8 cellular contexts compared by ENCODE assay signal in the genomic region with DNA sequence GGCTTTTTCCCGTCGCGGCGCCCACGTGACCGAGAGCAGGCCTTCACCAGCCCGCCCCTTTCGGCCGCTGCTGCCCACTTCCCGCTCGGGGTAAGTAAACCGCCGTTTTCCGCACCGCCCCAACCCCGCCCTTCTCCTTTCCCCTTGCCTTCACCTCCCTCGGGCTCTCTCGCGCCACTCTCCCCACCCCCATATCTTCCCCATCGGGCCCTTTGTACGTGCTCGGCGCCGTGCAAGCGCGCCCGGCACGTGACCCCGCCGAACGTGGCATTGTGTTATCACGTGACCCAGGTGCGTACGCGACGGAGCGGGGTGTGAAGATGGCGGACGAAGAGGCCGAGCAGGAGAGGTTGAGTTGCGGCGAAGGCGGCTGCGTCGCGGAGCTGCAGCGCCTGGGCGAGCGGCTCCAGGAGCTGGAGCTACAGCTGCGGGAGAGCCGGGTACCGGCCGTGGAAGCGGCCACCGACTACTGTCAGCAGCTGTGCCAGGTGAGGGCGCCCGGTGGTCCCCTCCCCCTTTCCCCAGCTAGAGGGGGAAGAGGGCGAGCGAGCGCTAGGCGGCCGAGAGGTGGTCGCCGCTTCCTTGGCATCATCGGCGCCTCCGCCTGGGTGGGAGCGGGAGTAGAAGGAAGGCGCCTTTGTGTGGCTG. TPM values are rescaled to one million over a fixed set of nuclear protein-coding genes. Genes with fewer than 3 reads are reported as not detected.
DNase-seq lines count a peak whose midpoint lies in the region; ATAC-seq, FAIRE-seq and TF ChIP-seq lines count a peak whose summit lies in the region.

A gene (plus strand): TSS at position 294 of the 648 bp plus-strand sequence. CDS start 27 bp downstream, at position 321.

- H3K36me3 Mint-ChIP-seq in Calu3 (ENCODE audit: insufficient read depth, unreplicated experiment): peaks cover 44% of the 10 kb centered on the region

- peak; percentile 93 for FAIRE-seq in endothelial cell of umbilical vein (lab: Jason Lieb, UNC)

- H3K27me3 ChIP-seq in HUES64 (ENCODE audit: insufficient read depth, low read length): peaks cover 16% of the 10 kb centered on the region
- no peaks in the 10 kb centered on the region for H3K27me3 ChIP-seq in OCI-LY1 (ENCODE audit: insufficient read depth, low read length)
- no peaks in the 10 kb centered on the region for H3K27me3 ChIP-seq in endothelial cell of umbilical vein (ENCODE audit: control insufficient read depth in 2 of 2, insufficient read depth in 2 of 2, low read length in 2 of 2)

- TF ChIP-seq CTCF in Calu3 (IDR thresholded peaks at IDR 0.05; ENCODE audit: unreplicated experiment) (no peak), OCI-LY1 (IDR thresholded peaks at IDR 0.05; ENCODE audit: low read length) (no peak), endothelial cell of umbilical vein (IDR thresholded peaks at IDR 0.05; ENCODE audit: extremely low read depth in 1 of 2, insufficient read depth in 1 of 2, low read depth in 1 of 2, low read length in 2 of 2) (no peak)

- intact Hi-C loops in Calu3 (cut with micrococcal nuclease; ENCODE audit: unreplicated experiment) (loop anchor here (2.0 kb wide), 1 partner anchor 57 kb away; no protein-coding TSS in a partner anchor), endothelial cell of umbilical vein (cut with micrococcal nuclease) (loop anchor here (1.0 to 10.0 kb wide), 6 partner anchors 167 to 1929 kb away; a partner anchor contains a TSS)

- H3K9me1 ChIP-seq in endothelial cell of umbilical vein (replicated peaks; ENCODE audit: control insufficient read depth, extremely low read depth, insufficient read depth, low read length): no peaks in the 10 kb centered on the region

- CTCF ChIA-PET in Calu3 (lab: Charles Lee): interaction anchor here (1.1 kb wide), 1 partner anchor 16 kb away, joined by 3 read pairs; no protein-coding TSS in a partner anchor
- CTCF ChIA-PET in endothelial cell of umbilical vein (lab: Charles Lee): interaction anchor here (1.0 to 1.5 kb wide), 2 partner anchors 15 to 76 kb away, joined by 3 to 4 read pairs; no protein-coding TSS in a partner anchor

- H3K4me2 ChIP-seq in OCI-LY1 (ENCODE audit: low read length) (peak within 1 kb of the TSS; percentile 98), endothelial cell of umbilical vein (ENCODE audit: insufficient read depth, low read length) (peak within 1 kb of the TSS; percentile 100)

- H3K4me3 Mint-ChIP-seq in Calu3 (ENCODE audit: low read depth, unreplicated experiment): peak within 1 kb of the TSS; percentile 90

- no peaks in the 10 kb centered on the region for H3K9me3 ChIP-seq in HUES64 (ENCODE audit: insufficient read depth, low read depth, low read length)
- no peaks in the 10 kb centered on the region for H3K9me3 ChIP-seq in OCI-LY1 (ENCODE audit: low read length)
- no peaks in the 10 kb centered on the region for H3K9me3 ChIP-seq in endothelial cell of umbilical vein (replicated peaks; ENCODE audit: control insufficient read depth, insufficient read depth, low read length)

- H3K27me3 Mint-ChIP-seq in Calu3 (ENCODE audit: unreplicated experiment): no peaks in the 10 kb centered on the region

- BruUV-seq in Calu3 (replicated peaks; lab: Mats Ljungman, UMichigan) (no TSS peak), endothelial cell of umbilical vein (replicated peaks; lab: Mats Ljungman, UMichigan) (no TSS peak)

- peak within 1 kb of the TSS; percentile 91 for H3K27ac Mint-ChIP-seq in Calu3 (ENCODE audit: unreplicated experiment)

- H3K9me2 ChIP-seq in OCI-LY1 (ENCODE audit: low read depth, low read length): no peaks in the 10 kb centered on the region

- DNase-seq in Calu3 (peak; percentile 98), endothelial cell of umbilical vein (ENCODE audit: low read depth, low spot score) (peak; percentile 98), middle frontal gyrus (ENCODE audit: extremely low spot score, low spot score) (peak; percentile 90)
- peak; percentile 96 for DNase-seq in activated CD8-positive, alpha-beta memory T cell treated with anti-CD3 and anti-CD28 coated beads, Interleukin-2, amount 50 U/mL, for 48 hours
- DNase-seq in stimulated activated CD8-positive, alpha-beta memory T cell treated with anti-CD3 and anti-CD28 coated beads, Interleukin-2, amount 100 ng/mL, for 48 hours (ENCODE audit: low read depth in 2 of 2): peak; percentile 96

- H3K4me3 ChIP-seq in HUES64 (ENCODE audit: low read length) (peak within 1 kb of the TSS; percentile 84), OCI-LY1 (ENCODE audit: low read depth, low read length, poor library complexity, severe bottlenecking) (peak within 1 kb of the TSS; percentile 75), endothelial cell of umbilical vein (replicated peaks in 1 of 3; ENCODE audit: insufficient read depth in 1 of 3, low read depth in 1 of 3, low read length in 3 of 3) (peak within 1 kb of the TSS; percentile 60 to 91 (median 89))

- H4K20me1 ChIP-seq in OCI-LY1 (ENCODE audit: insufficient read depth, low read length) (peaks cover 6% of the 10 kb centered on the region; the same call in 1 of the 2 replicates), endothelial cell of umbilical vein (replicated peaks; ENCODE audit: control insufficient read depth, extremely low read depth, insufficient read depth, low read length) (peaks cover 2% of the 10 kb centered on the region)

- no peaks in the 10 kb centered on the region for H3F3A ChIP-seq in OCI-LY1 (ENCODE audit: insufficient read depth, low read length)

- ATAC-seq in GM21447 (IDR thresholded peaks at IDR 0.05; ENCODE audit: unreplicated experiment): peak; percentile 70

- under 1% methylated on average over 68 of the region's 69 CpGs for WGBS in HUES64

- H3K27ac ChIP-seq in HUES64 (ENCODE audit: low read depth, low read length): peak within 1 kb of the TSS; percentile 86
- H3K27ac ChIP-seq in OCI-LY1 (ENCODE audit: low read depth, low read length, poor library complexity, severe bottlenecking): peak within 1 kb of the TSS; percentile 90
- H3K27ac ChIP-seq in endothelial cell of umbilical vein (ENCODE audit: insufficient read depth, low read depth, low read length): peak within 1 kb of the TSS; percentile 96

- no peaks in the 10 kb centered on the region for H3K9me3 Mint-ChIP-seq in Calu3 (ENCODE audit: low read depth, unreplicated experiment)

- dilution Hi-C loops in endothelial cell of umbilical vein (cut with MboI; ENCODE audit: extremely low pct_ligation_motif_present, low sequenced_read_pairs): no loop called here

- peak within 1 kb of the TSS; percentile 95 for H3K9ac ChIP-seq in HUES64 (ENCODE audit: low read depth, low read length)
- H3K9ac ChIP-seq in OCI-LY1 (ENCODE audit: low read length): peak within 1 kb of the TSS; percentile 94
- peak within 1 kb of the TSS; percentile 97 for H3K9ac ChIP-seq in endothelial cell of umbilical vein (replicated peaks; ENCODE audit: extremely low read depth, insufficient read depth, low read length)

- H3K36me3 ChIP-seq in HUES64 (ENCODE audit: insufficient read depth, low read length) (peaks cover 4% of the 10 kb centered on the region; the same call in 1 of the 2 replicates), OCI-LY1 (ENCODE audit: insufficient read depth, low read length) (no peaks in the 10 kb centered on the region), endothelial cell of umbilical vein (ENCODE audit: control insufficient read depth in 2 of 2, extremely low read depth in 1 of 2, insufficient read depth in 2 of 2, low read length in 2 of 2) (no peaks in the 10 kb centered on the region)

- peaks cover 21% of the 10 kb centered on the region for H3K4me1 Mint-ChIP-seq in Calu3 (ENCODE audit: low read depth, unreplicated experiment)

- H3K79me2 ChIP-seq in OCI-LY1 (ENCODE audit: insufficient read depth, low read length) (peaks cover 48% of the 10 kb centered on the region), endothelial cell of umbilical vein (ENCODE audit: control insufficient read depth, insufficient read depth, low read length) (peaks cover 54% of the 10 kb centered on the region)

- POLR2A ChIA-PET in endothelial cell of umbilical vein (lab: Charles Lee): no interaction called here

- no peak for TF ChIP-seq POLR2A in endothelial cell of umbilical vein (IDR thresholded peaks at IDR 0.05; ENCODE audit: low read depth, low read length)

- peak within 1 kb of the TSS; percentile 98 for H2AFZ ChIP-seq in OCI-LY1 (ENCODE audit: low read length)
- peak within 1 kb of the TSS; percentile 99 for H2AFZ ChIP-seq in endothelial cell of umbilical vein (ENCODE audit: low read depth, low read length)

- H3K4me1 ChIP-seq in HUES64 (ENCODE audit: insufficient read depth, low read length): peaks cover 23% of the 10 kb centered on the region
- H3K4me1 ChIP-seq in OCI-LY1 (ENCODE audit: insufficient read depth, low read length, severe bottlenecking): peaks cover 55% of the 10 kb centered on the region
- H3K4me1 ChIP-seq in endothelial cell of umbilical vein (ENCODE audit: control insufficient read depth, extremely low read depth, insufficient read depth, low read length): peaks cover 35% of the 10 kb centered on the region

TF ChIP-seq in endothelial cell of umbilical vein, 7 proteins besides CTCF, POLR2A, EP300 and RAD21:
- peak; percentile 67 for TF ChIP-seq POLR2AphosphoS5 (IDR thresholded peaks at IDR 0.05; ENCODE audit: insufficient read depth, low read depth, low read length)
- peak; percentile 29 for TF ChIP-seq GATA2 (IDR thresholded peaks at IDR 0.05; ENCODE audit: insufficient read depth, insufficient read length, low read depth, low read length)
- TF ChIP-seq, protein P1, sequence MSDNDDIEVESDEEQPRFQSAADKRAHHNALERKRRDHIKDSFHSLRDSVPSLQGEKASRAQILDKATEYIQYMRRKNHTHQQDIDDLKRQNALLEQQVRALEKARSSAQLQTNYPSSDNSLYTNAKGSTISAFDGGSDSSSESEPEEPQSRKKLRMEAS (IDR thresholded peaks at IDR 0.05; ENCODE audit: insufficient read depth, insufficient read length): peak; percentile 99
- TF ChIP-seq JUN (IDR thresholded peaks at IDR 0.05; ENCODE audit: borderline replicate concordance, insufficient read depth, insufficient read length, low read depth): no peak

RNA-seq across cellular contexts. Expression of the gene that starts here (rescaled TPM):
- total RNA-seq in Calu3 (2022) (41.6 and 44.6 TPM in 2 replicates), endothelial cell of umbilical vein (23.8 and 24.9 TPM in 2 replicates)
- polyA plus RNA-seq in HUES64 (2013, experiment 1 of 2): 12.3 TPM
- polyA plus RNA-seq in HUES64 (2013, experiment 2 of 2): 13.7 TPM
- polyA plus RNA-seq in endothelial cell of umbilical vein: 3.2 and 3.5 TPM in 2 replicates
- polyA plus RNA-seq in endothelial cell of umbilical vein (2011; cell fraction: cytosol; rRNA removed): 2.6 and 3.0 TPM in 2 replicates
- 32.3 and 42.4 TPM in 2 replicates for polyA plus RNA-seq in endothelial cell of umbilical vein (2011; cell fraction: nucleus; rRNA removed)
- polyA plus RNA-seq in endothelial cell of umbilical vein (2012): 5.5 and 6.7 TPM in 2 replicates
- polyA minus RNA-seq in endothelial cell of umbilical vein: 35.7 and 38.7 TPM in 2 replicates
- polyA minus RNA-seq in endothelial cell of umbilical vein (2011; cell fraction: cytosol; rRNA and poly(A)+ RNA removed): 8.1 TPM
- 110 and 139 TPM in 2 replicates for polyA minus RNA-seq in endothelial cell of umbilical vein (2011; cell fraction: nucleus; rRNA and poly(A)+ RNA removed)

Comparison
In these comparisons a context has a peak if more than half of its experiments do, and no peak if none do; other contexts are left out.
1. Peak in every context shown above with its lines: DNase-seq, ATAC-seq, H3K4me3 ChIP-seq and H3K27ac ChIP-seq.